Comparison of ENCODE assay signal across 1 cellular context in the genomic region with DNA sequence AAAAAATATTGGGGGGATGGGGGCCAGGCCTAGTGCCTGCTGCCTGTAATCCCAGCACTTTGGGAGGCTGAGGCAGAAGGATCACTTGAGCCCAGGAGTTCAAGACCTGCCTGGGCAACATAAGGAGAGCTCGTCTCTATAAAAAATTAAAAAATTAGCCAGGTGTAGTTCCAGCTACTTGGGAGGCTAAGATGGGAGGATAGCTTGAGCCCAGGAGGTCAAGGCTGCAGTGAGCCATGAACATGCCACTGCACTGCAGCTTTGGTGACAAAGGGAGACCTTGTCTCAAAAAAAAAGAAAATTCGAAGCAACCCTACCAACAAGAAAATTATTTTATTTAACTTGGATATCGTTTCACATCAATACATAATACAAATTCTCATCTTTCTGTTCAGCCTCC.
A peak's percentile ranks its signal among the peaks of the same experiment; 100 is the strongest.
TF ChIP-seq lines count a peak whose summit lies in the region.

No MANE protein-coding gene starts in this region.

TF ChIP-seq in HepG2, 621 proteins besides CTCF, POLR2A, EP300 and RAD21 (continued from another document and continues in another):
- TF ChIP-seq, protein P1, sequence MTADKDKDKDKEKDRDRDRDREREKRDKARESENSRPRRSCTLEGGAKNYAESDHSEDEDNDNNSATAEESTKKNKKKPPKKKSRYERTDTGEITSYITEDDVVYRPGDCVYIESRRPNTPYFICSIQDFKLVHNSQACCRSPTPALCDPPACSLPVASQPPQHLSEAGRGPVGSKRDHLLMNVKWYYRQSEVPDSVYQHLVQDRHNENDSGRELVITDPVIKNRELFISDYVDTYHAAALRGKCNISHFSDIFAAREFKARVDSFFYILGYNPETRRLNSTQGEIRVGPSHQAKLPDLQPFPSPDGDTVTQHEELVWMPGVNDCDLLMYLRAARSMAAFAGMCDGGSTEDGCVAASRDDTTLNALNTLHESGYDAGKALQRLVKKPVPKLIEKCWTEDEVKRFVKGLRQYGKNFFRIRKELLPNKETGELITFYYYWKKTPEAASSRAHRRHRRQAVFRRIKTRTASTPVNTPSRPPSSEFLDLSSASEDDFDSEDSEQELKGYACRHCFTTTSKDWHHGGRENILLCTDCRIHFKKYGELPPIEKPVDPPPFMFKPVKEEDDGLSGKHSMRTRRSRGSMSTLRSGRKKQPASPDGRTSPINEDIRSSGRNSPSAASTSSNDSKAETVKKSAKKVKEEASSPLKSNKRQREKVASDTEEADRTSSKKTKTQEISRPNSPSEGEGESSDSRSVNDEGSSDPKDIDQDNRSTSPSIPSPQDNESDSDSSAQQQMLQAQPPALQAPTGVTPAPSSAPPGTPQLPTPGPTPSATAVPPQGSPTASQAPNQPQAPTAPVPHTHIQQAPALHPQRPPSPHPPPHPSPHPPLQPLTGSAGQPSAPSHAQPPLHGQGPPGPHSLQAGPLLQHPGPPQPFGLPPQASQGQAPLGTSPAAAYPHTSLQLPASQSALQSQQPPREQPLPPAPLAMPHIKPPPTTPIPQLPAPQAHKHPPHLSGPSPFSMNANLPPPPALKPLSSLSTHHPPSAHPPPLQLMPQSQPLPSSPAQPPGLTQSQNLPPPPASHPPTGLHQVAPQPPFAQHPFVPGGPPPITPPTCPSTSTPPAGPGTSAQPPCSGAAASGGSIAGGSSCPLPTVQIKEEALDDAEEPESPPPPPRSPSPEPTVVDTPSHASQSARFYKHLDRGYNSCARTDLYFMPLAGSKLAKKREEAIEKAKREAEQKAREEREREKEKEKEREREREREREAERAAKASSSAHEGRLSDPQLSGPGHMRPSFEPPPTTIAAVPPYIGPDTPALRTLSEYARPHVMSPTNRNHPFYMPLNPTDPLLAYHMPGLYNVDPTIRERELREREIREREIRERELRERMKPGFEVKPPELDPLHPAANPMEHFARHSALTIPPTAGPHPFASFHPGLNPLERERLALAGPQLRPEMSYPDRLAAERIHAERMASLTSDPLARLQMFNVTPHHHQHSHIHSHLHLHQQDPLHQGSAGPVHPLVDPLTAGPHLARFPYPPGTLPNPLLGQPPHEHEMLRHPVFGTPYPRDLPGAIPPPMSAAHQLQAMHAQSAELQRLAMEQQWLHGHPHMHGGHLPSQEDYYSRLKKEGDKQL (CRISPR knock-in tag; IDR thresholded peaks at IDR 0.05; ENCODE audit: low read depth): no peak
- TF ChIP-seq ARID4A (CRISPR knock-in tag; IDR thresholded peaks at IDR 0.05; ENCODE audit: borderline replicate concordance) (no peak), RFXAP (CRISPR knock-in tag; IDR thresholded peaks at IDR 0.05; ENCODE audit: borderline replicate concordance) (no peak), ZFP90 (CRISPR knock-in tag; IDR thresholded peaks at IDR 0.05; ENCODE audit: borderline replicate concordance) (peak; percentile 70; the same call in 1 of the 2 replicates), RFX5 (IDR thresholded peaks at IDR 0.05; ENCODE audit: low read depth, low read length) (no peak), SMYD3 (CRISPR knock-in tag; IDR thresholded peaks at IDR 0.05) (no peak), MTERF4 (CRISPR knock-in tag; IDR thresholded peaks at IDR 0.05) (no peak), ADNP (CRISPR knock-in tag; IDR thresholded peaks at IDR 0.05) (no peak), GABPB1 (CRISPR knock-in tag; IDR thresholded peaks at IDR 0.05) (no peak), ZNF205 (CRISPR knock-in tag; IDR thresholded peaks at IDR 0.05) (no peak), ZNF282 (IDR thresholded peaks at IDR 0.05; ENCODE audit: partially characterized antibody) (no peak), ZNF563 (CRISPR knock-in tag; IDR thresholded peaks at IDR 0.05) (no peak), THAP9 (CRISPR knock-in tag; IDR thresholded peaks at IDR 0.05; ENCODE audit: borderline replicate concordance) (no peak), U2AF1 (optimal IDR thresholded peaks at IDR 0.05; ENCODE audit: low read depth, low read length) (no peak), ZNF550 (CRISPR knock-in tag; IDR thresholded peaks at IDR 0.05; ENCODE audit: borderline replicate concordance) (no peak), SNAPC5 (CRISPR knock-in tag; IDR thresholded peaks at IDR 0.05; ENCODE audit: borderline replicate concordance) (no peak), BHLHE40 (IDR thresholded peaks at IDR 0.05; ENCODE audit: low read length) (no peak), NAIF1 (CRISPR knock-in tag; IDR thresholded peaks at IDR 0.05; ENCODE audit: borderline replicate concordance) (no peak), BATF2 (CRISPR knock-in tag; IDR thresholded peaks at IDR 0.05) (no peak), ZNF768 (CRISPR knock-in tag; IDR thresholded peaks at IDR 0.05) (no peak), ZNF430 (CRISPR knock-in tag; IDR thresholded peaks at IDR 0.05) (no peak), HCFC1 (IDR thresholded peaks at IDR 0.05; ENCODE audit: low read depth, low read length) (no peak), ZNF691 (CRISPR knock-in tag; IDR thresholded peaks at IDR 0.05; ENCODE audit: borderline replicate concordance, low read depth) (0 out of 2 replicates have a peak, but pooled peaks have one; percentile 38)
- TF ChIP-seq, protein P2, sequence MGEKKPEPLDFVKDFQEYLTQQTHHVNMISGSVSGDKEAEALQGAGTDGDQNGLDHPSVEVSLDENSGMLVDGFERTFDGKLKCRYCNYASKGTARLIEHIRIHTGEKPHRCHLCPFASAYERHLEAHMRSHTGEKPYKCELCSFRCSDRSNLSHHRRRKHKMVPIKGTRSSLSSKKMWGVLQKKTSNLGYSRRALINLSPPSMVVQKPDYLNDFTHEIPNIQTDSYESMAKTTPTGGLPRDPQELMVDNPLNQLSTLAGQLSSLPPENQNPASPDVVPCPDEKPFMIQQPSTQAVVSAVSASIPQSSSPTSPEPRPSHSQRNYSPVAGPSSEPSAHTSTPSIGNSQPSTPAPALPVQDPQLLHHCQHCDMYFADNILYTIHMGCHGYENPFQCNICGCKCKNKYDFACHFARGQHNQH (CRISPR knock-in tag; IDR thresholded peaks at IDR 0.05): no peak
- TF ChIP-seq, protein P3, sequence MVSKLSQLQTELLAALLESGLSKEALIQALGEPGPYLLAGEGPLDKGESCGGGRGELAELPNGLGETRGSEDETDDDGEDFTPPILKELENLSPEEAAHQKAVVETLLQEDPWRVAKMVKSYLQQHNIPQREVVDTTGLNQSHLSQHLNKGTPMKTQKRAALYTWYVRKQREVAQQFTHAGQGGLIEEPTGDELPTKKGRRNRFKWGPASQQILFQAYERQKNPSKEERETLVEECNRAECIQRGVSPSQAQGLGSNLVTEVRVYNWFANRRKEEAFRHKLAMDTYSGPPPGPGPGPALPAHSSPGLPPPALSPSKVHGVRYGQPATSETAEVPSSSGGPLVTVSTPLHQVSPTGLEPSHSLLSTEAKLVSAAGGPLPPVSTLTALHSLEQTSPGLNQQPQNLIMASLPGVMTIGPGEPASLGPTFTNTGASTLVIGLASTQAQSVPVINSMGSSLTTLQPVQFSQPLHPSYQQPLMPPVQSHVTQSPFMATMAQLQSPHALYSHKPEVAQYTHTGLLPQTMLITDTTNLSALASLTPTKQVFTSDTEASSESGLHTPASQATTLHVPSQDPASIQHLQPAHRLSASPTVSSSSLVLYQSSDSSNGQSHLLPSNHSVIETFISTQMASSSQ (IDR thresholded peaks at IDR 0.05; ENCODE audit: low read depth): no peak
- TF ChIP-seq, protein P3 (CRISPR knock-in tag; IDR thresholded peaks at IDR 0.05; ENCODE audit: borderline replicate concordance): 0 out of 2 replicates have a peak, but pooled peaks have one; percentile 35
- TF ChIP-seq, protein P4, sequence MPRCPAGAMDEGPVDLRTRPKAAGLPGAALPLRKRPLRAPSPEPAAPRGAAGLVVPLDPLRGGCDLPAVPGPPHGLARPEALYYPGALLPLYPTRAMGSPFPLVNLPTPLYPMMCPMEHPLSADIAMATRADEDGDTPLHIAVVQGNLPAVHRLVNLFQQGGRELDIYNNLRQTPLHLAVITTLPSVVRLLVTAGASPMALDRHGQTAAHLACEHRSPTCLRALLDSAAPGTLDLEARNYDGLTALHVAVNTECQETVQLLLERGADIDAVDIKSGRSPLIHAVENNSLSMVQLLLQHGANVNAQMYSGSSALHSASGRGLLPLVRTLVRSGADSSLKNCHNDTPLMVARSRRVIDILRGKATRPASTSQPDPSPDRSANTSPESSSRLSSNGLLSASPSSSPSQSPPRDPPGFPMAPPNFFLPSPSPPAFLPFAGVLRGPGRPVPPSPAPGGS (CRISPR knock-in tag; IDR thresholded peaks at IDR 0.05): no peak
- TF ChIP-seq, protein P5, sequence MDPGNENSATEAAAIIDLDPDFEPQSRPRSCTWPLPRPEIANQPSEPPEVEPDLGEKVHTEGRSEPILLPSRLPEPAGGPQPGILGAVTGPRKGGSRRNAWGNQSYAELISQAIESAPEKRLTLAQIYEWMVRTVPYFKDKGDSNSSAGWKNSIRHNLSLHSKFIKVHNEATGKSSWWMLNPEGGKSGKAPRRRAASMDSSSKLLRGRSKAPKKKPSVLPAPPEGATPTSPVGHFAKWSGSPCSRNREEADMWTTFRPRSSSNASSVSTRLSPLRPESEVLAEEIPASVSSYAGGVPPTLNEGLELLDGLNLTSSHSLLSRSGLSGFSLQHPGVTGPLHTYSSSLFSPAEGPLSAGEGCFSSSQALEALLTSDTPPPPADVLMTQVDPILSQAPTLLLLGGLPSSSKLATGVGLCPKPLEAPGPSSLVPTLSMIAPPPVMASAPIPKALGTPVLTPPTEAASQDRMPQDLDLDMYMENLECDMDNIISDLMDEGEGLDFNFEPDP (CRISPR knock-in tag; conservative IDR thresholded peaks at IDR 0.05): 0 out of 2 replicates have a peak, but pooled peaks have one; percentile 37
